In the genomic region with DNA sequence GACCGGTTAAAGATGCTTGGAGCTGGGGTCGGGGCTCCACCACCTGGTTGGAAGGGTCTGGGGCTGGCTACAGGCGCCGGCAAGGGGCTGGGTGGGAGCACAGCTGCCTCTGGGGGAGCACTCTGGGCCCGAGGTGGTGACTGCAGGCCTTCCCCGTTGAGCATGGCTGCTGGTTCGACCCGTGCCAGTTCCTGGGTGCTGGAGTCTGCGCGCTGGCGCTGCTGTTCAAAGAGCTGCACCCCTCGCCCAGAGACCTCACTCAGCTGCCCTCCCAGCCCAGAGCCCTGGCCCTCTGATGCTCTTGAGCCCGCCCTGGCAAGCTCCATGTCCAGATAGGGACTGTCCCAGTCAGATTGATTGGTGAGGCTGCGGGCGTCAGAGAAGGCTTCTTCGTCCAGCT, we compare ENCODE assay signal across 9 cellular contexts. TPM values are rescaled to one million over a fixed set of nuclear protein-coding genes. Genes with fewer than 3 reads are reported as not detected.
DNase-seq lines count a peak whose midpoint lies in the region; ATAC-seq, FAIRE-seq and TF ChIP-seq lines count a peak whose summit lies in the region.
"Had no signal": no experiment of that assay in that cellular context is flagged by ENCODE, and none has a peak within 500 bp of the region (broad histone marks: within the 10 kb centered on the region; RNA-seq: fewer than 3 reads in every experiment).

No MANE protein-coding gene starts in this region.

- H3K4me3 ChIP-seq in H7 (ENCODE audit: insufficient read depth, low read depth, low read length) (peak overlapping the region; percentile 57), cardiac fibroblast (replicated peaks in 1 of 2; ENCODE audit: low read depth in 2 of 2, low read length in 2 of 2) (peak overlapping the region; percentile 51 to 59), keratinocyte (ENCODE audit: control insufficient read depth in 2 of 3, extremely low read depth in 1 of 3, insufficient read depth in 2 of 3, low read depth in 1 of 3, low read length in 3 of 3) (no peak overlapping the region), skin epidermis (peak overlapping the region; percentile 50 to 75 (median 62))

- H3K79me2 ChIP-seq in keratinocyte (ENCODE audit: control insufficient read depth, insufficient read depth, low read length), result no peaks in the 10 kb centered on the region

- H3K27ac ChIP-seq in keratinocyte (ENCODE audit: control insufficient read depth, insufficient read depth, low read length), result no peak overlapping the region
- H3K27ac ChIP-seq in skin epidermis, result peak overlapping the region in 18 of 21 experiments; percentile 30 to 86 (median 69)

- H3K27me3 ChIP-seq in H7 (ENCODE audit: control insufficient read depth, insufficient read depth, low read length) (no peaks in the 10 kb centered on the region; the same call in 1 of the 2 replicates), keratinocyte (ENCODE audit: control insufficient read depth, extremely low read depth, insufficient read depth, low read length) (no peaks in the 10 kb centered on the region)

- DNase-seq in H7, result peak; percentile 79
- no peak for DNase-seq in cardiac fibroblast (ENCODE audit: low read depth in 2 of 2)
- no peak for DNase-seq in keratinocyte (ENCODE audit: low read depth, low spot score)
- no peak for DNase-seq in stimulated activated CD4-positive, alpha-beta T cell treated with anti-CD3 and anti-CD28 coated beads, Interleukin-12 subunit alpha, Interleukin-12 subunit beta, amount 100 ng/mL, for 4 hours
- DNase-seq in NCI-H1417 (lab: John Stamatoyannopoulos, UW), result no peak
- no peak for DNase-seq in hepatic stellate cell (ENCODE audit: low spot score)

- TF ChIP-seq CTCF in cardiac fibroblast (IDR thresholded peaks at IDR 0.05; ENCODE audit: low read depth, low read length), result no peak
- no peak for TF ChIP-seq CTCF in keratinocyte (optimal IDR thresholded peaks at IDR 0.05 in 1 of 3, IDR thresholded peaks at IDR 0.05 in 1 of 3, conservative IDR thresholded peaks at IDR 0.05 in 1 of 3; ENCODE audit: extremely low read depth in 1 of 3, insufficient read depth in 2 of 3, low read length in 3 of 3)

- no peaks in the 10 kb centered on the region for H3K9me1 ChIP-seq in keratinocyte (ENCODE audit: control insufficient read depth, extremely low read depth, insufficient read depth, low read length)

- no peaks in the 10 kb centered on the region for H3K9me3 ChIP-seq in keratinocyte (ENCODE audit: control insufficient read depth, low read depth, low read length)

- H3K36me3 ChIP-seq in H7 (replicated peaks; ENCODE audit: control insufficient read depth, insufficient read depth, low read length), result no peaks in the 10 kb centered on the region
- no peaks in the 10 kb centered on the region for H3K36me3 ChIP-seq in keratinocyte (ENCODE audit: control insufficient read depth in 2 of 2, extremely low read depth in 1 of 2, insufficient read depth in 2 of 2, low read length in 2 of 2)

- peak overlapping the region; percentile 84 for H2AFZ ChIP-seq in keratinocyte (ENCODE audit: control insufficient read depth, low read length)

- H3K4me1 ChIP-seq in keratinocyte (ENCODE audit: control insufficient read depth, extremely low read depth, insufficient read depth, low read length), result peaks cover 8% of the 10 kb centered on the region

- no peak for FAIRE-seq in keratinocyte (lab: Jason Lieb, UNC)

- H4K20me1 ChIP-seq in keratinocyte (ENCODE audit: control insufficient read depth, extremely low read depth, insufficient read depth, low read length), result no peaks in the 10 kb centered on the region

- no peak for ATAC-seq in HG02870 (IDR thresholded peaks at IDR 0.05; ENCODE audit: unreplicated experiment)

- dilution Hi-C loops in keratinocyte (cut with MboI; ENCODE audit: extremely low pct_ligation_motif_present, low sequenced_read_pairs), result no loop called here

- H3K9ac ChIP-seq in keratinocyte (ENCODE audit: control insufficient read depth, extremely low read depth, insufficient read depth, low read length), result peak overlapping the region; percentile 52

- peak overlapping the region; percentile 74 for H3K4me2 ChIP-seq in keratinocyte (ENCODE audit: control insufficient read depth, extremely low read depth, insufficient read depth, low read depth, low read length)

RNA-seq across cellular contexts. Expression of a gene that starts 7.0 kb away (rescaled TPM):
- 2.0 and 2.8 TPM in 2 replicates for total RNA-seq in H7 (2014; rRNA removed; shearing (Covaris generic))
- not detected in 3 replicates for polyA plus RNA-seq in keratinocyte
- not detected for polyA plus RNA-seq in keratinocyte (2011; ENCODE audit: low read depth)
- 0.06 TPM in 1 of 2 replicates, not detected in the other for polyA plus RNA-seq in keratinocyte (2011; cell fraction: cytosol; rRNA removed)
- 0.06 TPM in 1 of 2 replicates, not detected in the other for polyA plus RNA-seq in keratinocyte (2011; cell fraction: nucleus; rRNA removed)
- 0.07 TPM in 1 of 2 replicates, not detected in the other for polyA plus RNA-seq in keratinocyte (2012; ENCODE audit: low replicate concordance)
- not detected in 3 replicates for polyA minus RNA-seq in keratinocyte
- polyA minus RNA-seq in keratinocyte (2011; cell fraction: cytosol; rRNA and poly(A)+ RNA removed), result not detected
- not detected in 2 replicates for polyA minus RNA-seq in keratinocyte (2011; cell fraction: nucleus; rRNA and poly(A)+ RNA removed)
- total RNA-seq: OCI-LY7 had no signal

RNA-seq across cellular contexts. Expression of a gene that starts 7.6 kb away (rescaled TPM):
- total RNA-seq in H7 (2014; rRNA removed; shearing (Covaris generic)), result 0.11 TPM in 1 of 2 replicates, not detected in the other
- 0.02 TPM in 1 of 3 replicates, not detected in the others for polyA plus RNA-seq in keratinocyte
- not detected for polyA plus RNA-seq in keratinocyte (2011; ENCODE audit: low read depth)
- polyA plus RNA-seq in keratinocyte (2011; cell fraction: cytosol; rRNA removed), result not detected in 2 replicates
- polyA plus RNA-seq in keratinocyte (2011; cell fraction: nucleus; rRNA removed), result 0.03 and 0.05 TPM in 2 replicates
- polyA plus RNA-seq in keratinocyte (2012; ENCODE audit: low replicate concordance), result 0.05 TPM in 1 of 2 replicates, not detected in the other
- not detected in 3 replicates for polyA minus RNA-seq in keratinocyte
- polyA minus RNA-seq in keratinocyte (2011; cell fraction: cytosol; rRNA and poly(A)+ RNA removed), result not detected
- polyA minus RNA-seq in keratinocyte (2011; cell fraction: nucleus; rRNA and poly(A)+ RNA removed), result not detected in 2 replicates
- total RNA-seq: OCI-LY7 had no signal

RNA-seq across cellular contexts. Expression of a gene that starts 49.7 kb away (rescaled TPM):
- 4.4 and 6.0 TPM in 2 replicates for total RNA-seq in H7 (2014; rRNA removed; shearing (Covaris generic))
- 2.4 to 4.8 TPM (median 3.6 TPM) in 3 replicates for polyA plus RNA-seq in keratinocyte
- 2.2 TPM for polyA plus RNA-seq in keratinocyte (2011; ENCODE audit: low read depth)
- polyA plus RNA-seq in keratinocyte (2011; cell fraction: cytosol; rRNA removed), result 0.71 and 0.98 TPM in 2 replicates
- 15.3 and 18.2 TPM in 2 replicates for polyA plus RNA-seq in keratinocyte (2011; cell fraction: nucleus; rRNA removed)
- polyA plus RNA-seq in keratinocyte (2012; ENCODE audit: low replicate concordance), result 1.4 and 3.9 TPM in 2 replicates
- 0.59 to 7.4 TPM (median 3.8 TPM) in 3 replicates for polyA minus RNA-seq in keratinocyte
- polyA minus RNA-seq in keratinocyte (2011; cell fraction: cytosol; rRNA and poly(A)+ RNA removed), result 2.7 TPM
- polyA minus RNA-seq in keratinocyte (2011; cell fraction: nucleus; rRNA and poly(A)+ RNA removed), result 6.6 and 7.5 TPM in 2 replicates

RNA-seq across cellular contexts. Expression of a gene that starts 57.1 kb away (rescaled TPM):
- 25.0 and 28.4 TPM in 2 replicates for total RNA-seq in H7 (2014; rRNA removed; shearing (Covaris generic))
- 7.3 to 7.7 TPM (median 7.6 TPM) in 3 replicates for polyA plus RNA-seq in keratinocyte
- polyA plus RNA-seq in keratinocyte (2011; ENCODE audit: low read depth), result 19.8 TPM
- polyA plus RNA-seq in keratinocyte (2011; cell fraction: cytosol; rRNA removed), result 3.9 and 5.9 TPM in 2 replicates
- polyA plus RNA-seq in keratinocyte (2011; cell fraction: nucleus; rRNA removed), result 11.3 and 12.8 TPM in 2 replicates
- polyA plus RNA-seq in keratinocyte (2012; ENCODE audit: low replicate concordance), result 5.1 and 12.3 TPM in 2 replicates
- 9.9 to 18.0 TPM (median 15.7 TPM) in 3 replicates for polyA minus RNA-seq in keratinocyte
- polyA minus RNA-seq in keratinocyte (2011; cell fraction: cytosol; rRNA and poly(A)+ RNA removed), result 5.4 TPM
- polyA minus RNA-seq in keratinocyte (2011; cell fraction: nucleus; rRNA and poly(A)+ RNA removed), result 8.8 and 22.6 TPM in 2 replicates

Comparison
In these comparisons a context has a peak if more than half of its experiments do, and no peak if none do; other contexts are left out.
1. H3K4me3 ChIP-seq: peak in H7 (single experiment), cardiac fibroblast (2 of 2) and skin epidermis (7 of 7); none in keratinocyte (0 of 3).